Comparison of ENCODE assay signal across 19 cellular contexts in the genomic region with DNA sequence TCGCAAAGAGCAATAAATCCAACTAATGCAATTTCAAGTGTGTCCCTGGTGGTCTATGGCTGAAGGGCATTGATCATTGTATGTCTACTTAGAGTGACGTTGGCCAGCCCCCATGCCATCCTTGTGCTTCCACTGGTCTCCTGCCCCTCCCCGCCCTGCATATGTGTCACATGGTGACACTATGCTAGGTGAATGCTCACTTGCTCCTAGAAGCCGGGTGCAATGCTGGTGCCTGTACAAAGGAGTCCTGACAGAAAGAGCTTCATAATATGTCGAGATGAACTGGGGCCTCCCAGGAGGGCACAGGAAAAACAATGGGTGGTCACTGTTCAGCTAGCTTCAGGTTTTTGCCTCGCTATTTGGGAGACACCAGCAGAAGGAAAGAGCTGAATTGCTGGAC. TPM values are rescaled to one million over a fixed set of nuclear protein-coding genes. Genes with fewer than 3 reads are reported as not detected.
DNase-seq lines count a peak whose midpoint lies in the region; ATAC-seq and TF ChIP-seq lines count a peak whose summit lies in the region.
"Had no signal": no experiment of that assay in that cellular context is flagged by ENCODE, and none has a peak within 500 bp of the region (broad histone marks: within the 10 kb centered on the region; RNA-seq: fewer than 3 reads in every experiment).

No MANE protein-coding gene starts in this region.

- H3K36me3 Mint-ChIP-seq in activated T-cell treated with anti-CD3 and anti-CD28 coated beads, Interleukin-2, amount 50 U/mL, for 4 hours (ENCODE audit: insufficient read depth) = no peaks in the 10 kb centered on the region
- H3K36me3 Mint-ChIP-seq in immature natural killer cell = peaks cover 0 to 4% (median 0%) of the 10 kb centered on the region in 3 donors

- no peaks in the 10 kb centered on the region for H3K9me3 Mint-ChIP-seq in activated T-cell treated with anti-CD3 and anti-CD28 coated beads, Interleukin-2, amount 50 U/mL, for 4 hours
- H3K9me3 Mint-ChIP-seq in immature natural killer cell = no peaks in the 10 kb centered on the region
- H3K9me3 Mint-ChIP-seq in stimulated activated naive CD8-positive, alpha-beta T cell treated with anti-CD3 and anti-CD28 coated beads, Interleukin-15, amount 100 ng/mL, for 72 hours = no peaks in the 10 kb centered on the region
- H3K9me3 Mint-ChIP-seq: nephron had no signal

- DNase-seq in activated T-cell treated with anti-CD3 and anti-CD28 coated beads, Interleukin-2, amount 50 U/mL, for 4 hours = no peak
- DNase-seq in activated T-cell treated with anti-CD3 and anti-CD28 coated beads for 4 hours (no peak), immature natural killer cell (no peak), GM13976 (ENCODE audit: low spot score) (no peak)
- peak; percentile 53 for DNase-seq in activated CD8-positive, alpha-beta memory T cell treated with anti-CD3 and anti-CD28 coated beads, Interleukin-2, amount 50 U/mL, for 48 hours
- no peak for DNase-seq in stimulated activated naive CD8-positive, alpha-beta T cell treated with anti-CD3 and anti-CD28 coated beads, Interleukin-15, amount 100 ng/mL, for 72 hours
- no peak for DNase-seq in stimulated activated CD4-positive, alpha-beta T cell treated with anti-CD3 and anti-CD28 coated beads, Interleukin-4, amount 100 ng/mL, for 1 hour
- DNase-seq: ACHN, GOT3, hypothalamus, mammary epithelial cell, NCI-H1417 treated with DMSO at 0.1 percent for 48 hours, NCI-H2171, NCI-H526 treated with DMSO at 0.1 percent for 48 hours, SHP77, spleen had no signal

- H3K27me3 Mint-ChIP-seq in activated T-cell treated with anti-CD3 and anti-CD28 coated beads, Interleukin-2, amount 50 U/mL, for 4 hours (ENCODE audit: low read depth) = no peaks in the 10 kb centered on the region
- peaks cover 0 to 4% (median 2%) of the 10 kb centered on the region in 3 donors for H3K27me3 Mint-ChIP-seq in immature natural killer cell (ENCODE audit: low read depth in 3 of 3)
- no peaks in the 10 kb centered on the region for H3K27me3 Mint-ChIP-seq in stimulated activated naive CD8-positive, alpha-beta T cell treated with anti-CD3 and anti-CD28 coated beads, Interleukin-15, amount 100 ng/mL, for 72 hours

- H3K4me3 Mint-ChIP-seq in activated T-cell treated with anti-CD3 and anti-CD28 coated beads, Interleukin-2, amount 50 U/mL, for 4 hours = peak overlapping the region; percentile 37
- peak overlapping the region in 2 of 5 donors; percentile 22 to 42 for H3K4me3 Mint-ChIP-seq in immature natural killer cell
- peak overlapping the region; percentile 10 to 44 for H3K4me3 Mint-ChIP-seq in stimulated activated naive CD8-positive, alpha-beta T cell treated with anti-CD3 and anti-CD28 coated beads, Interleukin-15, amount 100 ng/mL, for 72 hours
- H3K4me3 Mint-ChIP-seq: nephron had no signal

- in situ Hi-C loops in GM13976 (cut with MboI; ENCODE audit: low sequenced_read_pairs, unreplicated experiment) = no loop called here

- peak overlapping the region in 5 of 6 donors; percentile 14 to 95 (median 69) for H3K27ac Mint-ChIP-seq in immature natural killer cell
- H3K27ac Mint-ChIP-seq in stimulated activated naive CD8-positive, alpha-beta T cell treated with anti-CD3 and anti-CD28 coated beads, Interleukin-15, amount 100 ng/mL, for 72 hours = peak overlapping the region; percentile 61 to 67
- H3K27ac Mint-ChIP-seq: nephron had no signal

- TF ChIP-seq CTCF in GM13976 (IDR thresholded peaks at IDR 0.05; ENCODE audit: borderline replicate concordance, control extremely low read depth, extremely low read depth, insufficient read depth, missing control alignments) = no peak

- peaks cover 55% of the 10 kb centered on the region for H3K4me1 Mint-ChIP-seq in activated T-cell treated with anti-CD3 and anti-CD28 coated beads, Interleukin-2, amount 50 U/mL, for 4 hours (ENCODE audit: low read depth)
- H3K4me1 Mint-ChIP-seq in immature natural killer cell = peaks cover 40 to 41% of the 10 kb centered on the region in 2 donors
- H3K4me1 Mint-ChIP-seq in stimulated activated naive CD8-positive, alpha-beta T cell treated with anti-CD3 and anti-CD28 coated beads, Interleukin-15, amount 100 ng/mL, for 72 hours = peaks cover 85% of the 10 kb centered on the region

- no peak for ATAC-seq in activated T-cell treated with anti-CD3 and anti-CD28 coated beads, Interleukin-2, amount 50 U/mL, for 4 hours
- no peak for ATAC-seq in stimulated activated naive CD8-positive, alpha-beta T cell treated with anti-CD3 and anti-CD28 coated beads, Interleukin-15, amount 100 ng/mL, for 72 hours
- ATAC-seq in GM19023 (IDR thresholded peaks at IDR 0.05; ENCODE audit: unreplicated experiment) = no peak
- ATAC-seq: activated CD4-positive, CD25-positive, alpha-beta regulatory T cell treated with anti-CD3 and anti-CD28 coated beads, Interleukin-2, amount 50 U/mL, for 24 hours had no signal

RNA-seq across cellular contexts. Expression of gene TRABD2A, which starts 5.9 kb away (rescaled TPM):
- 10 to 100 TPM; 21.2 to 29.4 (median 22.2) TPM for total RNA-seq in activated T-cell treated with anti-CD3 and anti-CD28 coated beads, Interleukin-2, amount 50 U/mL, for 4 hours
- polyA plus RNA-seq in immature natural killer cell = 1 to 10 TPM in 1 of 3 donors, under 1 TPM in 1, not detected in 1; 0.66 to 3.0 TPM

RNA-seq across cellular contexts. Expression of gene TMSB10, which starts 18.7 kb away (rescaled TPM):
- 1,000 to 10,000 TPM; 1,023 to 1,175 (median 1,139) TPM for total RNA-seq in activated T-cell treated with anti-CD3 and anti-CD28 coated beads, Interleukin-2, amount 50 U/mL, for 4 hours
- polyA plus RNA-seq in immature natural killer cell = 1,000 to 10,000 TPM; 4,386 to 7,531 (median 5,397) TPM
